Comparison of ENCODE assay signal across 15 cellular contexts in the genomic region with DNA sequence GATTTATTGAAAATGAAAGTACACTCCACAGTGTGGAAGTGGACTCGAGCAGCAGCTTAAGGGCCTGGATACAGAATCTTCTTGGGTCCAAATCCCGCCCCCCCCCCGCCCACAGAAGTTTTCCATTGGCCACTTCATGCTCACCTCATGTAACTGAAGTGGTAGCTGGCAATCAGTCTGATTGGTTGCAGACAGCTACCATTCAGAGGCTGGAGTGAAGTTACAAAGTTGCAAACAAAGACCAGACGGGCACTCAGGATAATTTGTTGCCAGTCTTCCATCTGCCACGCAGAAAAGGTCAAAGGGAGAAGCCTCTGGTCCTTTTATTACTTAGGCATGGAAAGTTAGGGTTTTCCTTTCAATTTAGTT. TPM values are rescaled to one million over a fixed set of nuclear protein-coding genes. Genes with fewer than 3 reads are reported as not detected.
DNase-seq lines count a peak whose midpoint lies in the region; ATAC-seq and TF ChIP-seq lines count a peak whose summit lies in the region.
"Had no signal": no experiment of that assay in that cellular context is flagged by ENCODE, and none has a peak within 500 bp of the region (broad histone marks: within the 10 kb centered on the region; RNA-seq: fewer than 3 reads in every experiment).

No MANE protein-coding gene starts in this region.

- no peaks in the 10 kb centered on the region for H3K36me3 ChIP-seq in upper lobe of left lung
- H3K36me3 ChIP-seq: thyroid gland had no signal

- peak in 2 of 4 donors; percentile 29 to 31 for TF ChIP-seq POLR2A in upper lobe of left lung (IDR thresholded peaks at IDR 0.05)

- WGBS in upper lobe of left lung, 2 donors = 46 to 50% methylated on average over 5 of the region's 5 CpGs

- in situ Hi-C loops in SK-MEL-5 (cut with HindIII; ENCODE audit: low pct_unique_long_range_greater_than_20kb, low sequenced_read_pairs) = no loop called here

- peak overlapping the region in 3 of 4 donors; percentile 28 to 39 (median 30) for H3K4me3 ChIP-seq in upper lobe of left lung
- H3K4me3 ChIP-seq: thyroid gland had no signal

- peaks cover 8 to 16% (median 11%) of the 10 kb centered on the region in 4 donors for H3K4me1 ChIP-seq in upper lobe of left lung
- H3K4me1 ChIP-seq: thyroid gland had no signal

- H3K27ac ChIP-seq in upper lobe of left lung = peak overlapping the region in 2 of 4 donors; percentile 66 to 73
- H3K27ac ChIP-seq: 22Rv1, thyroid gland had no signal

- TF ChIP-seq CTCF in upper lobe of left lung (IDR thresholded peaks at IDR 0.05) = no peak

- no peak for TF ChIP-seq EP300 in upper lobe of left lung (IDR thresholded peaks at IDR 0.05)

- intact Hi-C loops in left ventricle myocardium superior (cut with micrococcal nuclease) = no loop called here

- H3K9me3 ChIP-seq in upper lobe of left lung = no peaks in the 10 kb centered on the region
- H3K9me3 ChIP-seq: thyroid gland had no signal

- H3K27me3 ChIP-seq in upper lobe of left lung = no peaks in the 10 kb centered on the region
- H3K27me3 ChIP-seq: thyroid gland had no signal

- ATAC-seq in left ventricle myocardium superior = peak; percentile 59
- ATAC-seq in upper lobe of left lung (ENCODE audit: low FRiP score in 2 of 2) = peak; percentile 51 to 66
- ATAC-seq in GM21717 (IDR thresholded peaks at IDR 0.05; ENCODE audit: unreplicated experiment) = no peak
- ATAC-seq: esophagus mucosa had no signal

- peak; percentile 70 for DNase-seq in DMS79 (lab: John Stamatoyannopoulos, UW)
- DNase-seq in DMS79 treated with DMSO at 0.1 percent for 48 hours (lab: John Stamatoyannopoulos, UW) = no peak
- DNase-seq in SK-MEL-5 (ENCODE audit: low read depth, low spot score) = peak; percentile 57
- DNase-seq in left ventricle myocardium superior = no peak
- peak in 1 of 2 donors; percentile 64 for DNase-seq in upper lobe of left lung
- no peak for DNase-seq in NCI-H2081 (lab: John Stamatoyannopoulos, UW)
- no peak for DNase-seq in HK-2 (ENCODE audit: unreplicated experiment)
- DNase-seq: NK-92 treated with Interleukin-12 subunit alpha and Interleukin-12 subunit beta, amount 100 ng/mL, for 24 hours had no signal

RNA-seq across cellular contexts. Expression of gene FABP7, which starts 25.8 kb away (rescaled TPM):
- 200 and 202 TPM in 2 replicates for total RNA-seq in SK-MEL-5 (2014; rRNA removed; shearing (Covaris generic))
- 93.4 and 122 TPM in 2 replicates for polyA plus RNA-seq in SK-MEL-5 (2015; cell fraction: cytosol; rRNA removed)
- polyA plus RNA-seq in SK-MEL-5 (2015; cell fraction: nucleus; rRNA removed) = 37.6 and 41.9 TPM in 2 replicates
- total RNA-seq in left ventricle myocardium superior (not detected), upper lobe of left lung (not detected)
- total RNA-seq: bronchial epithelial cell, esophagus mucosa, osteocyte, thyroid gland had no signal
- polyA plus RNA-seq: keratinocyte had no signal

RNA-seq across cellular contexts. Expression of gene SMPDL3A, which starts 35.4 kb away (rescaled TPM):
- 59.4 and 60.4 TPM in 2 replicates for total RNA-seq in SK-MEL-5 (2014; rRNA removed; shearing (Covaris generic))
- 38.1 and 41.5 TPM in 2 replicates for polyA plus RNA-seq in SK-MEL-5 (2015; cell fraction: cytosol; rRNA removed)
- 19.7 and 20.3 TPM in 2 replicates for polyA plus RNA-seq in SK-MEL-5 (2015; cell fraction: nucleus; rRNA removed)
- total RNA-seq in left ventricle myocardium superior (4.4 TPM), upper lobe of left lung (10 to 100 TPM; 11.0 to 19.9 (median 15.6) TPM)

Comparison
In these comparisons a context has a peak if more than half of its experiments do, and no peak if none do; other contexts are left out.
1. DNase-seq: peak in DMS79 (single experiment) and SK-MEL-5 (single experiment); none in DMS79 treated with DMSO at 0.1 percent for 48 hours (single experiment), left ventricle myocardium superior (single experiment), NCI-H2081 (0 of 2) and HK-2 (single experiment).
2. RNA of gene FABP7, which starts 25.8 kb away (total RNA-seq): 200 to 202 TPM in SK-MEL-5; not detected in left ventricle myocardium superior (single experiment) and not detected in upper lobe of left lung; every median in the first group is over 100 times any median in the second.